8 cellular contexts compared by ENCODE assay signal in the genomic region with DNA sequence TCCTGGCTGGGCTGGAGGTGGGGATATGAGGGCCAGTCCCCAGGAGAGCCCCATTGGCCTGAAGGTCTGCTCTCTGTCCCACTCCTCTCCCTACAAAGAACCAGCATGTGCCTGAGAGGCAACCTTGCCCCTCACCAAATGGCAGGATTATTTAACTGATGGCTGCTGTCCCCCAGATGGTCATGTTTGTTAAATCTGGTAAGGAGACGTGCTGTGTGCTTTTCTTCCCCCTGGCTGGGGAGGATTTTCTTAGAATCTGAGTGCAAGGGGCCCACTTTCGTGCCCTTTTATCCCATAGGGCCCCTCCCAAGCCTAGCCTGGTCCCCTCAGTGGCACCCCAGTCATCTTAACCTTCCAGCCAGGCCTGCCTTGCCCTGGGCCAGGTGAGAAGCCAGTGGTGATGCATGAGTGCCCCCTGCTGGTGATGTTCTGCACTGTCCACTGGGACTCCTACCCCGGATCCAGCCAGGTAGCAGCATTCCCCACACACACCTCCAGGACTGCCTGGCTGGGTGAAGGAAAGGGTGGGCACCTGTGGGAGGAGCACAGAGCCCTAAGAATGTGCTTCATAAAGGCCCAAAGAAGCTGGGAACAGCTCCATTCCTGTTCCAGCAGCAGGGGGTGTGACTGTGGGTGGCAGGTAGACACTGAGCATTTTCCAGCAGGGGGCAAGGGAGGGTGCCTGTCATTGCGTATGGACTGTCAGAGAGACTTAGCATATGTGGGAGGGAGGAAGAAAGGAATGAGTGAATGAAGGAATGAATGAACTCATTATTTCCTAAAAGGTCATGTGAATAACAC. TPM values are rescaled to one million over a fixed set of nuclear protein-coding genes. Genes with fewer than 3 reads are reported as not detected.
DNase-seq lines count a peak whose midpoint lies in the region; ATAC-seq and TF ChIP-seq lines count a peak whose summit lies in the region.

No MANE protein-coding gene starts in this region.

- H3K27ac ChIP-seq in A673 (ENCODE audit: low read depth, low read length, poor library complexity, severe bottlenecking): no peak overlapping the region

- peak; percentile 68 for ATAC-seq in GM18505 (IDR thresholded peaks at IDR 0.05; ENCODE audit: unreplicated experiment)

- peak; percentile 93 for TF ChIP-seq CTCF in A673 (conservative IDR thresholded peaks at IDR 0.05; ENCODE audit: low read depth, low read length)

- no TSS peak for BruUV-seq in A673 (replicated peaks; lab: Mats Ljungman, UMichigan)

- H3K4me3 ChIP-seq in A673 (ENCODE audit: low read depth, low read length, poor library complexity, severe bottlenecking): no peak overlapping the region

- peaks cover 4% of the 10 kb centered on the region for H3K4me1 ChIP-seq in A673 (ENCODE audit: insufficient read depth, low read length, poor library complexity, severe bottlenecking)

- H3K36me3 ChIP-seq in A673 (ENCODE audit: insufficient read depth, low read length, poor library complexity, severe bottlenecking): no peaks in the 10 kb centered on the region

- intact Hi-C loops in A673 (cut with micrococcal nuclease; ENCODE audit: unreplicated experiment): loop anchor here (2.0 to 5.0 kb wide), 2 partner anchors 140 to 190 kb away; no protein-coding TSS in a partner anchor

- H3K27me3 ChIP-seq in A673 (replicated peaks; ENCODE audit: insufficient read depth, low read depth, low read length, poor library complexity): no peaks in the 10 kb centered on the region

- CTCF ChIA-PET in A673 (lab: Charles Lee): no interaction called here

- H3K9me3 ChIP-seq in A673 (ENCODE audit: low read depth, low read length, poor library complexity, severe bottlenecking): no peaks in the 10 kb centered on the region

- POLR2A ChIA-PET in A673 (lab: Charles Lee; ENCODE audit: low non-redundant PET): no interaction called here

- DNase-seq in A673 (ENCODE audit: low spot score): peak; percentile 54
- DNase-seq in NCI-H2171 treated with DMSO at 0.1 percent for 48 hours (lab: John Stamatoyannopoulos, UW): peak; percentile 79
- DNase-seq in activated CD4-positive, alpha-beta T cell treated with anti-CD3 and anti-CD28 coated beads, Interleukin-2, amount 50 U/mL, for 24 hours (ENCODE audit: low read depth in 1 of 2, low spot score in 1 of 2): peak; percentile 82 to 86
- DNase-seq in ecto neural progenitor cell (ENCODE audit: low spot score): peak; percentile 88
- DNase-seq in medulla oblongata (ENCODE audit: extremely low spot score): peak; percentile 54
- peak; percentile 60 to 66 for DNase-seq in stimulated activated CD8-positive, alpha-beta memory T cell treated with anti-CD3 and anti-CD28 coated beads, Interleukin-2, amount 100 ng/mL, for 1 hour (ENCODE audit: low read depth in 2 of 2)
- no peak for DNase-seq in cortex of kidney (lab: John Stamatoyannopoulos, UW)

- no peak for TF ChIP-seq POLR2A in GM18505 (IDR thresholded peaks at IDR 0.05; ENCODE audit: borderline replicate concordance, extremely low read depth, insufficient read depth, insufficient read length)

RNA-seq across cellular contexts. Expression of a gene that starts 28.9 kb away (rescaled TPM):
- total RNA-seq in A673 (2021): not detected in 2 replicates

RNA-seq across cellular contexts. Expression of a gene that starts 30.0 kb away (rescaled TPM):
- total RNA-seq in A673 (2021): not detected in 2 replicates
